Comparison of ENCODE assay signal across 27 cellular contexts in genomic region chr2:109472331-109473005, GRCh38.
DNase-seq lines count a peak whose midpoint lies in the region; ATAC-seq, FAIRE-seq and TF ChIP-seq lines count a peak whose summit lies in the region.
"Had no signal": no experiment of that assay in that cellular context is flagged by ENCODE, and none has a peak within 500 bp of the region (broad histone marks: within the 10 kb centered on the region; RNA-seq: fewer than 3 reads in every experiment).

No MANE protein-coding gene starts in this region.

- H3K36me3 Mint-ChIP-seq in nephron progenitor cell (ENCODE audit: low read depth), result peaks cover 11% of the 10 kb centered on the region

- peak overlapping the region; percentile 3 for H3K4me3 Mint-ChIP-seq in nephron progenitor cell

- H3K27ac Mint-ChIP-seq in nephron progenitor cell, result peak overlapping the region; percentile 92

- POLR2A ChIA-PET in endothelial cell of umbilical vein (lab: Charles Lee), result interaction anchor here (1.1 kb wide), 1 partner anchor 9 kb away, joined by 3 read pairs; no protein-coding TSS in a partner anchor

- FAIRE-seq in endothelial cell of umbilical vein (lab: Jason Lieb, UNC), result peak; percentile 12
- no peak for FAIRE-seq in GM12891 (lab: Jason Lieb, UNC)
- FAIRE-seq: small intestine had no signal

- peaks cover 62% of the 10 kb centered on the region for H3K4me1 Mint-ChIP-seq in nephron progenitor cell

- no peak for TF ChIP-seq CTCF in endothelial cell of umbilical vein (IDR thresholded peaks at IDR 0.05; ENCODE audit: extremely low read depth in 1 of 2, insufficient read depth in 1 of 2, low read depth in 1 of 2, low read length in 2 of 2)
- TF ChIP-seq CTCF in nephron progenitor cell (IDR thresholded peaks at IDR 0.05), result no peak

- no peak overlapping the region for H3K27ac ChIP-seq in endothelial cell of umbilical vein (ENCODE audit: insufficient read depth, low read depth, low read length)
- H3K27ac ChIP-seq: adrenal gland, body of pancreas, KMS-11, stomach had no signal

- H3K9me3 Mint-ChIP-seq in nephron progenitor cell, result no peaks in the 10 kb centered on the region

- dilution Hi-C loops in endothelial cell of umbilical vein (cut with MboI; ENCODE audit: extremely low pct_ligation_motif_present, low sequenced_read_pairs), result no loop called here

- no peaks in the 10 kb centered on the region for H3K27me3 Mint-ChIP-seq in nephron progenitor cell (ENCODE audit: low read depth, poor library complexity)

- CTCF ChIA-PET in endothelial cell of umbilical vein (lab: Charles Lee), result interaction anchor here (0.7 to 4.7 kb wide), 3 partner anchors 9 to 38 kb away, joined by 3 to 37 read pairs (median 23); no protein-coding TSS in a partner anchor

- H2AFZ ChIP-seq in endothelial cell of umbilical vein (ENCODE audit: low read depth, low read length), result no peak overlapping the region

- peaks cover 21% of the 10 kb centered on the region for H3K4me1 ChIP-seq in endothelial cell of umbilical vein (ENCODE audit: control insufficient read depth, extremely low read depth, insufficient read depth, low read length)
- H3K4me1 ChIP-seq: body of pancreas had no signal

- H3K9me3 ChIP-seq in endothelial cell of umbilical vein (replicated peaks; ENCODE audit: control insufficient read depth, insufficient read depth, low read length), result no peaks in the 10 kb centered on the region
- H3K9me3 ChIP-seq: adrenal gland, body of pancreas, heart left ventricle, stomach, tibial artery had no signal

- no peaks in the 10 kb centered on the region for H4K20me1 ChIP-seq in endothelial cell of umbilical vein (replicated peaks; ENCODE audit: control insufficient read depth, extremely low read depth, insufficient read depth, low read length)

- no peak overlapping the region for H3K9ac ChIP-seq in endothelial cell of umbilical vein (replicated peaks; ENCODE audit: extremely low read depth, insufficient read depth, low read length)
- H3K9ac ChIP-seq: KMS-11 had no signal

- H3K9me1 ChIP-seq in endothelial cell of umbilical vein (replicated peaks; ENCODE audit: control insufficient read depth, extremely low read depth, insufficient read depth, low read length), result no peaks in the 10 kb centered on the region

- TF ChIP-seq POLR2A in endothelial cell of umbilical vein (IDR thresholded peaks at IDR 0.05; ENCODE audit: low read depth, low read length) (no peak), GM12891 (IDR thresholded peaks at IDR 0.05; ENCODE audit: low read depth, low read length) (no peak)

- peak; percentile 56 for DNase-seq in EH (ENCODE audit: low read depth)
- peak; percentile 12 for DNase-seq in NCI-H2171 (lab: John Stamatoyannopoulos, UW)
- peak; percentile 59 for DNase-seq in endothelial cell of umbilical vein (ENCODE audit: low read depth, low spot score)
- no peak for DNase-seq in nephron progenitor cell
- no peak for DNase-seq in NCI-H524 treated with DMSO at 0.1 percent for 48 hours (lab: John Stamatoyannopoulos, UW)
- no peak for DNase-seq in GM12891 (ENCODE audit: insufficient read length, low spot score)
- DNase-seq: activated CD4-positive, alpha-beta T cell treated with anti-CD3 and anti-CD28 coated beads, Interleukin-2, amount 50 U/mL, for 4 hours; activated CD4-positive, CD25-positive, alpha-beta regulatory T cell; activated naive CD4-positive, alpha-beta T cell treated with Interleukin-2 at 50 U/mL for 16 hours; body of pancreas; C1 segment of cervical spinal cord; cerebellar nuclear complex; COR-L47; DMS79 treated with DMSO at 0.1 percent for 48 hours; foreskin fibroblast; MM.1S; NCI-H1436; SIG-M5; small intestine; stimulated activated CD4-positive, alpha-beta T cell treated with anti-CD3 and anti-CD28 coated beads, Interleukin-2, amount 100 ng/mL, for 24 hours; stomach; tibial artery had no signal

- no TSS peak for BruUV-seq in endothelial cell of umbilical vein (replicated peaks; lab: Mats Ljungman, UMichigan)

- H3K36me3 ChIP-seq in endothelial cell of umbilical vein (ENCODE audit: control insufficient read depth in 2 of 2, extremely low read depth in 1 of 2, insufficient read depth in 2 of 2, low read length in 2 of 2), result no peaks in the 10 kb centered on the region
- H3K36me3 ChIP-seq: adrenal gland, heart left ventricle, stomach, tibial artery had no signal

- ATAC-seq in GM21576 (IDR thresholded peaks at IDR 0.05; ENCODE audit: unreplicated experiment), result no peak
- ATAC-seq: body of pancreas, Panc1 had no signal

- intact Hi-C loops in endothelial cell of umbilical vein (cut with micrococcal nuclease), result no loop called here

- H3K27me3 ChIP-seq in endothelial cell of umbilical vein (ENCODE audit: control insufficient read depth in 2 of 2, insufficient read depth in 2 of 2, low read length in 2 of 2), result no peaks in the 10 kb centered on the region
- H3K27me3 ChIP-seq: adrenal gland, body of pancreas, heart left ventricle, stomach, tibial artery had no signal

- no peak overlapping the region for H3K4me3 ChIP-seq in endothelial cell of umbilical vein (replicated peaks in 1 of 3; ENCODE audit: insufficient read depth in 1 of 3, low read depth in 1 of 3, low read length in 3 of 3)
- H3K4me3 ChIP-seq: adrenal gland, body of pancreas, heart left ventricle, stomach, tibial artery had no signal

- no peaks in the 10 kb centered on the region for H3K79me2 ChIP-seq in endothelial cell of umbilical vein (ENCODE audit: control insufficient read depth, insufficient read depth, low read length)

- H3K4me2 ChIP-seq in endothelial cell of umbilical vein (ENCODE audit: insufficient read depth, low read length), result no peak overlapping the region
- H3K4me2 ChIP-seq: KMS-11 had no signal

TF ChIP-seq in endothelial cell of umbilical vein, 7 proteins besides CTCF, POLR2A, EP300 and RAD21:
- TF ChIP-seq GATA2 (IDR thresholded peaks at IDR 0.05; ENCODE audit: insufficient read depth, insufficient read length, low read depth, low read length) (no peak), JUN (IDR thresholded peaks at IDR 0.05; ENCODE audit: borderline replicate concordance, insufficient read depth, insufficient read length, low read depth) (no peak), FOS (IDR thresholded peaks at IDR 0.05; ENCODE audit: borderline replicate concordance, insufficient read depth, low read length) (no peak), POLR2AphosphoS5 (IDR thresholded peaks at IDR 0.05; ENCODE audit: insufficient read depth, low read depth, low read length) (no peak), MYC (IDR thresholded peaks at IDR 0.05; ENCODE audit: low read depth, low read length) (no peak), EZH2 (IDR thresholded peaks at IDR 0.05; ENCODE audit: borderline replicate concordance, low read depth, low read length, severe bottlenecking) (no peak), MAX (IDR thresholded peaks at IDR 0.05; ENCODE audit: insufficient read depth, insufficient read length) (no peak)

TF ChIP-seq in GM12891, 5 proteins besides CTCF, POLR2A, EP300 and RAD21:
- TF ChIP-seq PAX5 (IDR thresholded peaks at IDR 0.05; ENCODE audit: insufficient read depth, low read length, severe bottlenecking), result no peak
- no peak for TF ChIP-seq POU2F2 (IDR thresholded peaks at IDR 0.05; ENCODE audit: low read depth, low read length)
- no peak for TF ChIP-seq POLR2AphosphoS5 (IDR thresholded peaks at IDR 0.05; ENCODE audit: low read depth, low read length)

Comparison
In these comparisons a context has a peak if more than half of its experiments do, and no peak if none do; other contexts are left out.
1. DNase-seq: peak in EH (single experiment), NCI-H2171 (single experiment) and endothelial cell of umbilical vein (single experiment); none in nephron progenitor cell (single experiment), NCI-H524 treated with DMSO at 0.1 percent for 48 hours (single experiment) and GM12891 (single experiment).